In genomic region chr6:11229267-11230043, GRCh38 we compare ENCODE assay signal across 9 cellular contexts. TPM values are rescaled to one million over a fixed set of nuclear protein-coding genes. Genes with fewer than 3 reads are reported as not detected.
DNase-seq lines count a peak whose midpoint lies in the region; ATAC-seq and TF ChIP-seq lines count a peak whose summit lies in the region.
"Had no signal": no experiment of that assay in that cellular context is flagged by ENCODE, and none has a peak within 500 bp of the region (broad histone marks: within the 10 kb centered on the region; RNA-seq: fewer than 3 reads in every experiment).

No MANE protein-coding gene starts in this region.

- TF ChIP-seq CTCF in dorsolateral prefrontal cortex (IDR thresholded peaks at IDR 0.05 in 54 of 56, conservative IDR thresholded peaks at IDR 0.05 in 2 of 56; ENCODE audit: low read depth in 1 of 56, partially characterized antibody in 56 of 56) (no peak), type B pancreatic cell (conservative IDR thresholded peaks at IDR 0.05) (no peak)

- peak overlapping the region in 49 of 59 donors; percentile 1 to 92 (median 73) for H3K27ac ChIP-seq in dorsolateral prefrontal cortex

- H3K36me3 Mint-ChIP-seq in activated T-cell treated with anti-CD3 and anti-CD28 coated beads, Interleukin-2, amount 50 U/mL, for 24 hours (ENCODE audit: low read depth): peaks cover 26% of the 10 kb centered on the region
- H3K36me3 Mint-ChIP-seq in type B pancreatic cell: peaks cover 17% of the 10 kb centered on the region

- no peak overlapping the region for H3K27ac Mint-ChIP-seq in activated T-cell treated with anti-CD3 and anti-CD28 coated beads, Interleukin-2, amount 50 U/mL, for 24 hours
- H3K27ac Mint-ChIP-seq in type B pancreatic cell: peak overlapping the region; percentile 98
- H3K27ac Mint-ChIP-seq: CD14-positive monocyte had no signal

- peak overlapping the region in 57 of 59 donors; percentile 21 to 91 (median 70) for H3K4me3 ChIP-seq in dorsolateral prefrontal cortex

- H3K4me1 Mint-ChIP-seq in activated T-cell treated with anti-CD3 and anti-CD28 coated beads, Interleukin-2, amount 50 U/mL, for 24 hours (ENCODE audit: low read depth): peaks cover 68% of the 10 kb centered on the region
- peaks cover 58% of the 10 kb centered on the region for H3K4me1 Mint-ChIP-seq in type B pancreatic cell (ENCODE audit: unreplicated experiment)

- intact Hi-C loops in dorsolateral prefrontal cortex (cut with DNase I): loop anchor here (5.0 to 10.0 kb wide), 3 partner anchors 137 to 345 kb away; partner anchors contain the start of gene SMIM13 (in 1 of the 2)

- H3K4me3 Mint-ChIP-seq in activated T-cell treated with anti-CD3 and anti-CD28 coated beads, Interleukin-2, amount 50 U/mL, for 24 hours: peak overlapping the region; percentile 86
- peak overlapping the region; percentile 88 for H3K4me3 Mint-ChIP-seq in type B pancreatic cell

- peaks cover 2% of the 10 kb centered on the region for H3K9me3 Mint-ChIP-seq in activated T-cell treated with anti-CD3 and anti-CD28 coated beads, Interleukin-2, amount 50 U/mL, for 24 hours
- H3K9me3 Mint-ChIP-seq in type B pancreatic cell: no peaks in the 10 kb centered on the region
- H3K9me3 Mint-ChIP-seq: CD14-positive monocyte had no signal

- no peak for DNase-seq in activated T-cell treated with anti-CD3 and anti-CD28 coated beads, Interleukin-2, amount 50 U/mL, for 24 hours
- DNase-seq in activated T-cell treated with anti-CD3 and anti-CD28 coated beads, Interleukin-2, amount 50 U/mL, for 48 hours: no peak
- DNase-seq in dorsolateral prefrontal cortex (no peak), lung microvascular endothelial cell (ENCODE audit: low read depth in 2 of 2) (peak; percentile 64 to 66), type B pancreatic cell (ENCODE audit: extremely low spot score, unreplicated experiment) (no peak), NCI-H526 (lab: John Stamatoyannopoulos, UW) (no peak)
- no peak for DNase-seq in activated CD8-positive, alpha-beta memory T cell treated with anti-CD3 and anti-CD28 coated beads for 24 hours

- ATAC-seq in HG03460 (IDR thresholded peaks at IDR 0.05; ENCODE audit: unreplicated experiment): no peak

- no peaks in the 10 kb centered on the region for H3K27me3 Mint-ChIP-seq in activated T-cell treated with anti-CD3 and anti-CD28 coated beads, Interleukin-2, amount 50 U/mL, for 24 hours
- H3K27me3 Mint-ChIP-seq in type B pancreatic cell: no peaks in the 10 kb centered on the region

- H3K27me3 ChIP-seq in dorsolateral prefrontal cortex: no peaks in the 10 kb centered on the region

RNA-seq across cellular contexts. Expression of gene NEDD9, which starts 3.0 kb away (rescaled TPM):
- total RNA-seq in dorsolateral prefrontal cortex (10 to 100 TPM in 118 of 120 experiments, 1 to 10 TPM in 2; 7.7 to 36.0 (median 17.1) TPM), lung microvascular endothelial cell (70.2 and 177 TPM in 2 replicates), type B pancreatic cell (ENCODE audit: low replicate concordance) (21.3 and 29.0 TPM in 2 replicates)

Comparison
In these comparisons a context has a peak if more than half of its experiments do, and no peak if none do; other contexts are left out.
1. DNase-seq: peak in lung microvascular endothelial cell (2 of 2); none in activated T-cell treated with anti-CD3 and anti-CD28 coated beads, Interleukin-2, amount 50 U/mL, for 24 hours (single experiment), activated T-cell treated with anti-CD3 and anti-CD28 coated beads, Interleukin-2, amount 50 U/mL, for 48 hours (0 of 2), dorsolateral prefrontal cortex (0 of 10), type B pancreatic cell (single experiment), activated CD8-positive, alpha-beta memory T cell treated with anti-CD3 and anti-CD28 coated beads for 24 hours (single experiment) and NCI-H526 (0 of 2).